Comparison of ENCODE assay signal across 24 cellular contexts in genomic region chr5:154823605-154824004, GRCh38.
"Had no signal": no experiment of that assay in that cellular context is flagged by ENCODE, and none has a peak within 500 bp of the region (broad histone marks: within the 10 kb centered on the region; RNA-seq: fewer than 3 reads in every experiment).

No MANE protein-coding gene starts in this region.

- H3K27ac Mint-ChIP-seq: activated naive CD8-positive, alpha-beta T cell; activated T-cell treated with anti-CD3 and anti-CD28 coated beads, Interleukin-2, amount 50 U/mL, for 72 hours; effector memory CD8-positive, alpha-beta T cell; mesothelial cell of epicardium had no signal

- H3K27ac ChIP-seq: epithelial cell of prostate, right atrium auricular region had no signal

- H3K9me3 Mint-ChIP-seq: activated T-cell treated with anti-CD3 and anti-CD28 coated beads, Interleukin-2, amount 50 U/mL, for 72 hours; effector memory CD8-positive, alpha-beta T cell; mesothelial cell of epicardium; nephron; stimulated activated naive CD8-positive, alpha-beta T cell treated with anti-CD3 and anti-CD28 coated beads, Interleukin-15, amount 100 ng/mL, for 72 hours had no signal

- H3K27me3 ChIP-seq: right atrium auricular region had no signal

- DNase-seq: activated CD4-positive, alpha-beta T cell treated with anti-CD3 and anti-CD28 coated beads for 48 hours; activated CD4-positive, CD25-positive, alpha-beta regulatory T cell; activated CD8-positive, alpha-beta memory T cell treated with anti-CD3 and anti-CD28 coated beads, Interleukin-2, amount 50 U/mL, for 4 hours; activated gamma-delta T cell; activated T-cell treated with anti-CD3 and anti-CD28 coated beads, Interleukin-2, amount 50 U/mL, for 72 hours; amygdala; dermis blood vessel endothelial cell; effector memory CD8-positive, alpha-beta T cell; foreskin melanocyte; glutamatergic neuron; hippocampal formation; left colon; occipital lobe; stimulated activated naive CD8-positive, alpha-beta T cell treated with anti-CD3 and anti-CD28 coated beads, Interleukin-15, amount 100 ng/mL, for 72 hours; T-helper 1 cell; T-helper 9 cell; trophoblast cell had no signal

- FAIRE-seq: islet of Langerhans had no signal

- H3K27me3 Mint-ChIP-seq: activated naive CD8-positive, alpha-beta T cell; effector memory CD8-positive, alpha-beta T cell; stimulated activated naive CD8-positive, alpha-beta T cell treated with anti-CD3 and anti-CD28 coated beads, Interleukin-15, amount 100 ng/mL, for 72 hours had no signal

- H3K4me3 Mint-ChIP-seq: activated naive CD8-positive, alpha-beta T cell; activated T-cell treated with anti-CD3 and anti-CD28 coated beads, Interleukin-2, amount 50 U/mL, for 72 hours; effector memory CD8-positive, alpha-beta T cell; mesothelial cell of epicardium; nephron; stimulated activated naive CD8-positive, alpha-beta T cell treated with anti-CD3 and anti-CD28 coated beads, Interleukin-15, amount 100 ng/mL, for 72 hours had no signal

- ATAC-seq: activated T-cell treated with anti-CD3 and anti-CD28 coated beads, Interleukin-2, amount 50 U/mL, for 72 hours; effector memory CD8-positive, alpha-beta T cell; left colon; stimulated activated naive CD8-positive, alpha-beta T cell treated with anti-CD3 and anti-CD28 coated beads, Interleukin-15, amount 100 ng/mL, for 72 hours had no signal

- H3K4me1 Mint-ChIP-seq: mesothelial cell of epicardium had no signal

- H3K4me1 ChIP-seq: right atrium auricular region had no signal

- H3K4me3 ChIP-seq: lung, right atrium auricular region had no signal

- H3K9me3 ChIP-seq: right atrium auricular region had no signal
